In the genomic region with DNA sequence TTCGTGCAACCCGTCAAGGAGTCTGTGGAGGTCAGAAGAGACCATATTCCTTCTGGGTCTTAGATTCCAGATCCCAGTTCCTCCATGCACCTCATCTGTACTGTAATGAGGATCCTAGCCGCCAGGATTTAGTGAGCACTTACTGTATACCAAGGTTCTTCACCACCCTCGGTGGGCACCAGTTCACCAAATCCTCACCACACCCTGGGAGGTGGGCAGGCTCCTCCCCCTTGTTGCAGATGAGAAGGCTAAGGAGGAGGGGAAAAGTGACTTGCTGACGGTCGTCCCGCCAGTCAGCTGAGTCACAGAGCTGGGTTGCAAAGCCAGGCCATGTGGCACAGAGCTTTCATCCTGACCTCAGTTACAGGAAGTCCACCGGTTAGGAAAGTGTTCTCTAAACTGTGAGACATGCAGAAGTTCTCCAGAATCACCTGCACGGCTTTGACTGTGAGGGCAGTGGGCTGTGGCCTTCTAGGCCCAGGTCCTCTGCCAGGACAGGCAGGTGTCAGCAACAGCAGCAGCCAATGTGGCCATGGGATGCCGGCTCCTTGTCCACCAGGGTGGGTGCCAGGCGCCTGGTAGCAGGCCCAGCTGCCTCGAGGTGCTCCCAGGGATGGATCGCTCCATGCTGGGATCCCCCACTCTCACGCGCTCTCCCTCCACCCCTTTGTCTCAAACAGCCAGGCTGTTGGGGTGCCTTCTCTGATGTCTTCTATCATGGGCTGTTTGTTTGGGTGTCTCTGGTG, we compare ENCODE assay signal across 10 cellular contexts.
DNase-seq lines count a peak whose midpoint lies in the region; ATAC-seq and TF ChIP-seq lines count a peak whose summit lies in the region.
"Had no signal": no experiment of that assay in that cellular context is flagged by ENCODE, and none has a peak within 500 bp of the region (broad histone marks: within the 10 kb centered on the region; RNA-seq: fewer than 3 reads in every experiment).

No MANE protein-coding gene starts in this region.

- intact Hi-C loops in activated CD4-positive, alpha-beta memory T cell treated with anti-CD3 and anti-CD28 coated beads for 36 hours (cut with micrococcal nuclease), result no loop called here

- no peak for ATAC-seq in GM21723 (IDR thresholded peaks at IDR 0.05; ENCODE audit: unreplicated experiment)

- H3K4me3 ChIP-seq in tibial nerve, result peak overlapping the region in 1 of 4 donors; percentile 5
- H3K4me3 ChIP-seq: cardiac muscle cell had no signal

- no peak for TF ChIP-seq POLR2A in tibial nerve (IDR thresholded peaks at IDR 0.05)

- H3K9me3 ChIP-seq in tibial nerve, result no peaks in the 10 kb centered on the region

- TF ChIP-seq CTCF in tibial nerve (IDR thresholded peaks at IDR 0.05), result no peak

- no peaks in the 10 kb centered on the region for H3K36me3 ChIP-seq in tibial nerve
- H3K36me3 ChIP-seq: cardiac muscle cell had no signal

- CTCF ChIA-PET in activated naive CD4-positive, alpha-beta T cell treated with anti-CD3 and anti-CD28 coated beads, Interleukin-2, amount 10 ng/mL, durations not matched to agents 7 days and 5 days (lab: Charles Lee), result interaction anchor here (0.9 to 2.1 kb wide), 4 partner anchors 69 to 243 kb away, joined by 3 to 7 read pairs (median 4); no protein-coding TSS in a partner anchor
- CTCF ChIA-PET in activated CD4-positive, alpha-beta memory T cell treated with anti-CD3 and anti-CD28 coated beads for 36 hours (lab: Charles Lee), result interaction anchor here (1.0 to 2.1 kb wide), 2 partner anchors 17 to 47 kb away, joined by 4 to 5 read pairs; no protein-coding TSS in a partner anchor

- POLR2A ChIA-PET in activated CD4-positive, alpha-beta memory T cell treated with anti-CD3 and anti-CD28 coated beads for 36 hours (lab: Charles Lee), result no interaction called here

- peak in 1 of 2 donors; percentile 42 for TF ChIP-seq EP300 in tibial nerve (IDR thresholded peaks at IDR 0.05)

- peak overlapping the region in 3 of 4 donors; percentile 17 to 89 (median 86) for H3K27ac ChIP-seq in tibial nerve
- H3K27ac ChIP-seq: cardiac muscle cell had no signal

- H3K27me3 Mint-ChIP-seq in activated naive CD4-positive, alpha-beta T cell treated with anti-CD3 and anti-CD28 coated beads, Interleukin-2, amount 10 ng/mL, durations not matched to agents 7 days and 5 days, result peaks cover 6% of the 10 kb centered on the region
- peaks cover 1% of the 10 kb centered on the region for H3K27me3 Mint-ChIP-seq in activated CD4-positive, alpha-beta memory T cell treated with anti-CD3 and anti-CD28 coated beads for 36 hours

- no peak overlapping the region for H3K27ac Mint-ChIP-seq in activated naive CD4-positive, alpha-beta T cell treated with anti-CD3 and anti-CD28 coated beads, Interleukin-2, amount 10 ng/mL, durations not matched to agents 7 days and 5 days
- H3K27ac Mint-ChIP-seq in activated CD4-positive, alpha-beta memory T cell treated with anti-CD3 and anti-CD28 coated beads for 36 hours, result no peak overlapping the region

- H3K4me1 ChIP-seq in tibial nerve, result peaks cover 0 to 99% (median 47%) of the 10 kb centered on the region in 4 donors

- H3K4me1 Mint-ChIP-seq in activated naive CD4-positive, alpha-beta T cell treated with anti-CD3 and anti-CD28 coated beads, Interleukin-2, amount 10 ng/mL, durations not matched to agents 7 days and 5 days, result peaks cover 3% of the 10 kb centered on the region
- H3K4me1 Mint-ChIP-seq in activated CD4-positive, alpha-beta memory T cell treated with anti-CD3 and anti-CD28 coated beads for 36 hours (ENCODE audit: low read depth), result no peaks in the 10 kb centered on the region

- WGBS in tibial nerve, 2 donors, result 54 to 65% methylated on average over 15 of the region's 15 CpGs

- DNase-seq in activated naive CD4-positive, alpha-beta T cell treated with anti-CD3 and anti-CD28 coated beads, Interleukin-2, amount 10 ng/mL, durations not matched to agents 7 days and 5 days, result peak; percentile 40
- DNase-seq in activated naive CD4-positive, alpha-beta T cell treated with Interleukin-2 at 50 U/mL for 16 hours, result no peak
- peak; percentile 67 for DNase-seq in activated CD4-positive, alpha-beta memory T cell treated with anti-CD3 and anti-CD28 coated beads for 36 hours
- peak; percentile 78 for DNase-seq in iris pigment epithelial cell (ENCODE audit: low read depth)
- no peak for DNase-seq in tibial nerve (ENCODE audit: low spot score in 2 of 2)
- DNase-seq in medulla oblongata (ENCODE audit: extremely low spot score), result no peak
- no peak for DNase-seq in NCI-H1092 (lab: John Stamatoyannopoulos, UW)
- DNase-seq: NCI-H1105 had no signal

- H3K4me3 Mint-ChIP-seq in activated naive CD4-positive, alpha-beta T cell treated with anti-CD3 and anti-CD28 coated beads, Interleukin-2, amount 10 ng/mL, durations not matched to agents 7 days and 5 days, result no peak overlapping the region
- H3K4me3 Mint-ChIP-seq in activated CD4-positive, alpha-beta memory T cell treated with anti-CD3 and anti-CD28 coated beads for 36 hours, result no peak overlapping the region

- no peaks in the 10 kb centered on the region for H3K9me3 Mint-ChIP-seq in activated naive CD4-positive, alpha-beta T cell treated with anti-CD3 and anti-CD28 coated beads, Interleukin-2, amount 10 ng/mL, durations not matched to agents 7 days and 5 days
- no peaks in the 10 kb centered on the region for H3K9me3 Mint-ChIP-seq in activated CD4-positive, alpha-beta memory T cell treated with anti-CD3 and anti-CD28 coated beads for 36 hours

- no peaks in the 10 kb centered on the region for H3K36me3 Mint-ChIP-seq in activated naive CD4-positive, alpha-beta T cell treated with anti-CD3 and anti-CD28 coated beads, Interleukin-2, amount 10 ng/mL, durations not matched to agents 7 days and 5 days
- H3K36me3 Mint-ChIP-seq in activated CD4-positive, alpha-beta memory T cell treated with anti-CD3 and anti-CD28 coated beads for 36 hours, result no peaks in the 10 kb centered on the region

- no peaks in the 10 kb centered on the region for H3K27me3 ChIP-seq in tibial nerve
- H3K27me3 ChIP-seq: cardiac muscle cell had no signal

Comparison
In these comparisons a context has a peak if more than half of its experiments do, and no peak if none do; other contexts are left out.
1. DNase-seq: peak in activated naive CD4-positive, alpha-beta T cell treated with anti-CD3 and anti-CD28 coated beads, Interleukin-2, amount 10 ng/mL, durations not matched to agents 7 days and 5 days (single experiment), activated CD4-positive, alpha-beta memory T cell treated with anti-CD3 and anti-CD28 coated beads for 36 hours (single experiment) and iris pigment epithelial cell (single experiment); none in activated naive CD4-positive, alpha-beta T cell treated with Interleukin-2 at 50 U/mL for 16 hours (single experiment), tibial nerve (0 of 2), medulla oblongata (single experiment) and NCI-H1092 (single experiment).